1 cellular context compared by ENCODE assay signal in the genomic region with DNA sequence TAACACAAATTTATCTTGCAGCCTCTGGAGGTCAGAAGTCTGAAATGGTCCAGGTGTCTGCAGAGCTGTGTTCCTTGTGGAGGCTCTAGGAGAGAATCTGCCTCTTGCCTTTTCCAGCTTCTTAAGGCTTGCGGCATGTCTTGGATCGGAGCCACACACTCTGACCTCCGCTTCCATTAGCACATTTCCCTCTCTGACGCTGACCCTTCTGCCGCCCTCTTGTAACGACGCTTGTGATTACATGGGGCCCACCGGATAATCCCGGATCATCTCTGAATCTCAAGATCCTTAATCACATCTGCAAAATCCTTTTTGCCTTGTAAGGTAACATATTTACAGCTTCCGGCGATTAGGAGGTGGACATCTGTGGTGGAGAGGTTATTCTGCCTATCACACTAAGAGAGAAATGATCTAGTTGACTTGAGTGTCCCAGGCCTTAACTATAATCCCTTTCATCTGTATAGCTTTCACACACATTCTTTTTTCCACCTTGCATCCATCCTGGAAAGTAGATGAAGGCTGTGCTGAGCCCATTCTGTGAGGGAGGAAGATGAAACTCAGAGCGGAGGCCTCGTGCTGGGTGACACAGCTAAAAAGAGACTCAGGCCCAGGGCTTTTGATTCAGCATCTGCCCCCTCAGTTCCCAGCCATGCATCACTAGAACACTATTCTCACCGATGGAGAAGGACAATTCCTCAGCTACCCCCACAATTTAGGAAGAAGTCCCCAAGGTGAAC.
TF ChIP-seq lines count a peak whose summit lies in the region.

No MANE protein-coding gene starts in this region.

TF ChIP-seq in HepG2, 621 proteins besides CTCF, POLR2A, EP300 and RAD21:
- TF ChIP-seq, protein P1, sequence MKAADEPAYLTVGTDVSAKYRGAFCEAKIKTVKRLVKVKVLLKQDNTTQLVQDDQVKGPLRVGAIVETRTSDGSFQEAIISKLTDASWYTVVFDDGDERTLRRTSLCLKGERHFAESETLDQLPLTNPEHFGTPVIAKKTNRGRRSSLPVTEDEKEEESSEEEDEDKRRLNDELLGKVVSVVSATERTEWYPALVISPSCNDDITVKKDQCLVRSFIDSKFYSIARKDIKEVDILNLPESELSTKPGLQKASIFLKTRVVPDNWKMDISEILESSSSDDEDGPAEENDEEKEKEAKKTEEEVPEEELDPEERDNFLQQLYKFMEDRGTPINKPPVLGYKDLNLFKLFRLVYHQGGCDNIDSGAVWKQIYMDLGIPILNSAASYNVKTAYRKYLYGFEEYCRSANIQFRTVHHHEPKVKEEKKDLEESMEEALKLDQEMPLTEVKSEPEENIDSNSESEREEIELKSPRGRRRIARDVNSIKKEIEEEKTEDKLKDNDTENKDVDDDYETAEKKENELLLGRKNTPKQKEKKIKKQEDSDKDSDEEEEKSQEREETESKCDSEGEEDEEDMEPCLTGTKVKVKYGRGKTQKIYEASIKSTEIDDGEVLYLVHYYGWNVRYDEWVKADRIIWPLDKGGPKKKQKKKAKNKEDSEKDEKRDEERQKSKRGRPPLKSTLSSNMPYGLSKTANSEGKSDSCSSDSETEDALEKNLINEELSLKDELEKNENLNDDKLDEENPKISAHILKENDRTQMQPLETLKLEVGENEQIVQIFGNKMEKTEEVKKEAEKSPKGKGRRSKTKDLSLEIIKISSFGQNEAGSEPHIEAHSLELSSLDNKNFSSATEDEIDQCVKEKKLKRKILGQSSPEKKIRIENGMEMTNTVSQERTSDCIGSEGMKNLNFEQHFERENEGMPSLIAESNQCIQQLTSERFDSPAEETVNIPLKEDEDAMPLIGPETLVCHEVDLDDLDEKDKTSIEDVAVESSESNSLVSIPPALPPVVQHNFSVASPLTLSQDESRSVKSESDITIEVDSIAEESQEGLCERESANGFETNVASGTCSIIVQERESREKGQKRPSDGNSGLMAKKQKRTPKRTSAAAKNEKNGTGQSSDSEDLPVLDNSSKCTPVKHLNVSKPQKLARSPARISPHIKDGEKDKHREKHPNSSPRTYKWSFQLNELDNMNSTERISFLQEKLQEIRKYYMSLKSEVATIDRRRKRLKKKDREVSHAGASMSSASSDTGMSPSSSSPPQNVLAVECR (CRISPR knock-in tag; IDR thresholded peaks at IDR 0.05; ENCODE audit: borderline replicate concordance): 0 out of 2 replicates have a peak, but pooled peaks have one; percentile 17
- TF ChIP-seq SMAD1 (CRISPR knock-in tag; IDR thresholded peaks at IDR 0.05; ENCODE audit: borderline replicate concordance, low read depth): no peak
